ENCODE assay signal across 9 cellular contexts in the genomic region with DNA sequence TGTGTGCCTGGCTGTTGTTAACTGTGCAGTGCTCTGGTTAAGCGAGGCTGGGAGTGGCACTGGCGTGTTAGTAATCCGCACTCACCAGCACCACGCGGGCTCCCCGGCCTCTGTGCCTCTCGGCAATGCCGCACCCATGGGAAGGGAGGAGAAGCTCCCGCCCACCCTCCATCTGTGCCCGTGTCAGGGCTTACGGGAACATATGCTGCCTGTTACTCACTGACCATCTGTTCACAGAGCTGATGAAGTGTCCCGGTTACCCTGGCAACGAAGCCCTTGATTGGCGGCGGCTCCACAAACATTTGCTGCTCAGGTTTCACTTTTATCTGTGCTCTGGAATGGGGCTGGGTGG.
A peak's percentile ranks its signal among the peaks of the same experiment; 100 is the strongest.
DNase-seq lines count a peak whose midpoint lies in the region; ATAC-seq and TF ChIP-seq lines count a peak whose summit lies in the region.
"Had no signal": no experiment of that assay in that cellular context is flagged by ENCODE, and none has a peak within 500 bp of the region (broad histone marks: within the 10 kb centered on the region; RNA-seq: fewer than 3 reads in every experiment).

No MANE protein-coding gene starts in this region.

- no peak for TF ChIP-seq POLR2A in stomach (IDR thresholded peaks at IDR 0.05)

- BruUV-seq in A673 (replicated peaks; lab: Mats Ljungman, UMichigan) = no TSS peak

- H3K27me3 ChIP-seq in A673 (replicated peaks; ENCODE audit: insufficient read depth, low read depth, low read length, poor library complexity) (no peaks in the 10 kb centered on the region), esophagus (ENCODE audit: control insufficient read depth in 1 of 2, insufficient read depth in 2 of 2, low read length in 2 of 2) (no peaks in the 10 kb centered on the region), mucosa of rectum (ENCODE audit: control insufficient read depth in 2 of 2, insufficient read depth in 2 of 2, low read length in 2 of 2) (peaks cover 3% of the 10 kb centered on the region in 2 donors), stomach (peaks cover 0 to 13% (median 0%) of the 10 kb centered on the region in 3 donors)

- H3K27ac ChIP-seq in A673 (ENCODE audit: low read depth, low read length, poor library complexity, severe bottlenecking) = no peak overlapping the region
- no peak overlapping the region for H3K27ac ChIP-seq in esophagus (ENCODE audit: low read depth in 2 of 2, low read length in 1 of 2)
- H3K27ac ChIP-seq in mucosa of rectum (ENCODE audit: low read depth in 2 of 2, low read length in 2 of 2) = peak overlapping the region; percentile 27 to 53
- H3K27ac ChIP-seq in stomach = peak overlapping the region in 3 of 5 donors; percentile 4 to 53 (median 41)
- H3K27ac ChIP-seq: neutrophil had no signal

- H3K36me3 ChIP-seq in A673 (ENCODE audit: insufficient read depth, low read length, poor library complexity, severe bottlenecking) (no peaks in the 10 kb centered on the region), esophagus (ENCODE audit: control insufficient read depth in 2 of 2, insufficient read depth in 2 of 2, low read length in 1 of 2) (no peaks in the 10 kb centered on the region), mucosa of rectum (ENCODE audit: control insufficient read depth in 2 of 2, insufficient read depth in 2 of 2, low read length in 2 of 2) (no peaks in the 10 kb centered on the region), stomach (no peaks in the 10 kb centered on the region)
- H3K36me3 ChIP-seq: neutrophil had no signal

- ATAC-seq in GM18519 (IDR thresholded peaks at IDR 0.05; ENCODE audit: low FRiP score, unreplicated experiment) (peak; percentile 62), HG02970 (IDR thresholded peaks at IDR 0.05; ENCODE audit: low FRiP score, unreplicated experiment) (peak; percentile 90)

- DNase-seq in A673 (ENCODE audit: low spot score) = peak; percentile 86
- DNase-seq in NCI-H187 treated with DMSO at 0.1 percent for 48 hours (lab: John Stamatoyannopoulos, UW) = peak; percentile 85
- DNase-seq in stomach = peak; percentile 71

- POLR2A ChIA-PET in A673 (lab: Charles Lee; ENCODE audit: low non-redundant PET) = no interaction called here

- H3K4me1 ChIP-seq in A673 (ENCODE audit: insufficient read depth, low read length, poor library complexity, severe bottlenecking) (no peaks in the 10 kb centered on the region), esophagus (ENCODE audit: control insufficient read depth in 2 of 2, insufficient read depth in 2 of 2, low read length in 1 of 2) (peaks cover 0 to 6% of the 10 kb centered on the region in 2 donors), mucosa of rectum (ENCODE audit: control insufficient read depth in 2 of 2, insufficient read depth in 2 of 2, low read length in 2 of 2) (peaks cover 5 to 9% of the 10 kb centered on the region in 2 donors), stomach (peaks cover 9 to 17% (median 11%) of the 10 kb centered on the region in 4 donors)

- peak overlapping the region in 1 of 2 donors; percentile 42 for H3K9ac ChIP-seq in mucosa of rectum (ENCODE audit: low read depth in 1 of 2, low read length in 2 of 2)

- whole genome bisulfite sequencing in esophagus, 2 donors = 2 to 5% methylated on average over 15 of the region's 15 CpGs
- WGBS in stomach, 5 donors = 1 to 6% (median 3%) methylated on average over 15 of the region's 15 CpGs; no CpG with 5 or more reads in 1 of the 5 donors

- H3K9me3 ChIP-seq in A673 (ENCODE audit: low read depth, low read length, poor library complexity, severe bottlenecking) (no peaks in the 10 kb centered on the region), esophagus (ENCODE audit: control insufficient read depth in 2 of 2, insufficient read depth in 1 of 2, low read depth in 1 of 2, low read length in 1 of 2) (no peaks in the 10 kb centered on the region), mucosa of rectum (ENCODE audit: control insufficient read depth in 2 of 2, low read length in 2 of 2) (no peaks in the 10 kb centered on the region), stomach (no peaks in the 10 kb centered on the region)
- H3K9me3 ChIP-seq: neutrophil had no signal

- intact Hi-C loops in A673 (cut with micrococcal nuclease; ENCODE audit: unreplicated experiment) = no loop called here
- intact Hi-C loops in stomach (cut with DNase I; ENCODE audit: low total_unique reads) = no loop called here

- H3K4me3 ChIP-seq in A673 (ENCODE audit: low read depth, low read length, poor library complexity, severe bottlenecking) = peak overlapping the region; percentile 21
- peak overlapping the region; percentile 8 for H3K4me3 ChIP-seq in WI38 (ENCODE audit: low read depth, low read length)
- peak overlapping the region; percentile 15 to 20 for H3K4me3 ChIP-seq in esophagus (ENCODE audit: low read depth in 1 of 2, low read length in 2 of 2)
- peak overlapping the region; percentile 0 to 33 for H3K4me3 ChIP-seq in mucosa of rectum (ENCODE audit: low read length in 2 of 2)
- H3K4me3 ChIP-seq in stomach = peak overlapping the region; percentile 30 to 37 (median 32)

- no peak for TF ChIP-seq EP300 in stomach (IDR thresholded peaks at IDR 0.05)

- TF ChIP-seq CTCF in A673 (conservative IDR thresholded peaks at IDR 0.05; ENCODE audit: low read depth, low read length) (no peak), WI38 (IDR thresholded peaks at IDR 0.05; ENCODE audit: low read depth, low read length) (no peak), stomach (IDR thresholded peaks at IDR 0.05) (no peak)

- CTCF ChIA-PET in A673 (lab: Charles Lee) = no interaction called here

Comparison
In these comparisons a context has a peak if more than half of its experiments do, and no peak if none do; other contexts are left out.
1. H3K27ac ChIP-seq: peak in mucosa of rectum (2 of 2) and stomach (3 of 5); none in A673 (single experiment) and esophagus (0 of 2).
2. Peak in every context shown above with its lines, with median percentiles within 50 percentile points of each other: DNase-seq and H3K4me3 ChIP-seq.